1 cellular context compared by ENCODE assay signal in genomic region chr1:1185101-1185765, GRCh38.
A peak's percentile ranks its signal among the peaks of the same experiment; 100 is the strongest.
TF ChIP-seq lines count a peak whose summit lies in the region.

No MANE protein-coding gene starts in this region.

TF ChIP-seq in HepG2, 621 proteins besides CTCF, POLR2A, EP300 and RAD21 (continued from another document):
- TF ChIP-seq ZBTB4 (CRISPR knock-in tag; IDR thresholded peaks at IDR 0.05; ENCODE audit: borderline replicate concordance) (0 out of 2 replicates have a peak, but pooled peaks have one; percentile 26), PATZ1 (CRISPR knock-in tag; IDR thresholded peaks at IDR 0.05) (0 out of 2 replicates have a peak, but pooled peaks have one; percentile 14), TIGD3 (CRISPR knock-in tag; IDR thresholded peaks at IDR 0.05; ENCODE audit: borderline replicate concordance) (no peak), BATF2 (CRISPR knock-in tag; IDR thresholded peaks at IDR 0.05) (no peak), ZFP62 (CRISPR knock-in tag; IDR thresholded peaks at IDR 0.05) (no peak), KAT2B (IDR thresholded peaks at IDR 0.05; ENCODE audit: borderline replicate concordance, low read depth, low read length) (no peak), NONO (IDR thresholded peaks at IDR 0.05) (no peak), NONO (CRISPR knock-in tag; conservative IDR thresholded peaks at IDR 0.05) (no peak), CSRNP1 (CRISPR knock-in tag; IDR thresholded peaks at IDR 0.05) (0 out of 2 replicates have a peak, but pooled peaks have one; percentile 58), PAX8 (CRISPR knock-in tag; IDR thresholded peaks at IDR 0.05; ENCODE audit: borderline replicate concordance) (no peak), U2AF2 (IDR thresholded peaks at IDR 0.05; ENCODE audit: low read depth, low read length) (no peak), KDM5A (IDR thresholded peaks at IDR 0.05; ENCODE audit: borderline replicate concordance, low read length) (no peak), SKIL (CRISPR knock-in tag; IDR thresholded peaks at IDR 0.05; ENCODE audit: borderline replicate concordance) (no peak), PRMT3 (CRISPR knock-in tag; IDR thresholded peaks at IDR 0.05; ENCODE audit: borderline replicate concordance, low read depth) (no peak), ZNF567 (CRISPR knock-in tag; IDR thresholded peaks at IDR 0.05; ENCODE audit: borderline replicate concordance) (no peak), SMARCC2 (IDR thresholded peaks at IDR 0.05) (no peak), TEF (CRISPR knock-in tag; IDR thresholded peaks at IDR 0.05) (no peak), CERS6 (CRISPR knock-in tag; IDR thresholded peaks at IDR 0.05) (no peak), IRX3 (CRISPR knock-in tag; IDR thresholded peaks at IDR 0.05; ENCODE audit: borderline replicate concordance, low read depth) (no peak), TARDBP (CRISPR knock-in tag; IDR thresholded peaks at IDR 0.05) (no peak), E2F1 (CRISPR knock-in tag; IDR thresholded peaks at IDR 0.05) (no peak), ZMAT3 (CRISPR knock-in tag; conservative IDR thresholded peaks at IDR 0.05) (no peak), GLI4 (CRISPR knock-in tag; IDR thresholded peaks at IDR 0.05; ENCODE audit: borderline replicate concordance) (no peak), GTF2F1 (IDR thresholded peaks at IDR 0.05; ENCODE audit: low read length) (no peak), IRF9 (CRISPR knock-in tag; IDR thresholded peaks at IDR 0.05; ENCODE audit: borderline replicate concordance) (no peak), ZNF776 (CRISPR knock-in tag; IDR thresholded peaks at IDR 0.05) (no peak), SMC3 (IDR thresholded peaks at IDR 0.05; ENCODE audit: low read length) (no peak), ZNF577 (CRISPR knock-in tag; IDR thresholded peaks at IDR 0.05; ENCODE audit: borderline replicate concordance, low read depth) (no peak)
TF ChIP-seq in HepG2: peak in this region for 12.
